Comparison of ENCODE assay signal across 23 cellular contexts in the genomic region with DNA sequence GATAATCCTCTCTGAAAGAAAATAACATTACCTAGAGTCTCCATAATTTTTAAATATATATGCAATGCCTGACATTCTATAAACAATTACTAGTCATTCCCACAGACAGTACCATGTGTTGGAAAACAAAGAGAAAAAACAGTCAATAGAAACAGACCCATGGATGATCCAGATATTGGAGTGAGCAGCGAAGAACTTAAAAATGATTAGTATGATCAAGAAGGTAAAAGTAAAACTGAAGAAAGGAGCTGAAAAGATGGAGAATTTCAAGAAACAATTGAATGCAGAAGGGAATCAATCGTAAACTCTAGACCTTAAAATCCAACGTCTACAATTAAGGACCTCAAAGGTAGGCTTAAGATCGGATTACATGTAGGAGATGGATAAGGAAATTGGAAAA.
DNase-seq lines count a peak whose midpoint lies in the region; ATAC-seq and TF ChIP-seq lines count a peak whose summit lies in the region.
"Had no signal": no experiment of that assay in that cellular context is flagged by ENCODE, and none has a peak within 500 bp of the region (broad histone marks: within the 10 kb centered on the region; RNA-seq: fewer than 3 reads in every experiment).

No MANE protein-coding gene starts in this region.

- CTCF ChIA-PET in HEK293 (lab: Yijun Ruan, JAX) (interaction anchor here (0.6 kb wide), 1 partner anchor 27 kb away, joined by 3 read pairs; no protein-coding TSS in a partner anchor), OCI-LY7 (lab: Charles Lee; ENCODE audit: unreplicated experiment) (no interaction called here)

- peaks cover 25% of the 10 kb centered on the region for H3K36me3 Mint-ChIP-seq in endodermal cell (ENCODE audit: low read depth)
- H3K36me3 Mint-ChIP-seq: CD14-positive monocyte; CD4-positive, alpha-beta memory T cell; CD4-positive, CD25-positive, alpha-beta regulatory T cell had no signal

- peaks cover 3% of the 10 kb centered on the region for H3K27me3 Mint-ChIP-seq in endodermal cell (ENCODE audit: insufficient read depth)

- no peak overlapping the region for H3K4me2 ChIP-seq in OCI-LY7 (ENCODE audit: low read length)
- H3K4me2 ChIP-seq: A549, BLaER1 had no signal

- no peaks in the 10 kb centered on the region for H3K4me1 Mint-ChIP-seq in endodermal cell
- H3K4me1 Mint-ChIP-seq: CD14-positive monocyte; CD4-positive, alpha-beta memory T cell; CD4-positive, CD25-positive, alpha-beta regulatory T cell; CD8-positive, alpha-beta memory T cell had no signal

- no peaks in the 10 kb centered on the region for H3K27me3 ChIP-seq in endodermal cell (ENCODE audit: control insufficient read depth, insufficient read depth, low read length, poor library complexity, severe bottlenecking)
- H3K27me3 ChIP-seq: BE2C, BLaER1 had no signal

- H3K9me2 ChIP-seq in OCI-LY7 (ENCODE audit: insufficient read depth, low read length) = no peaks in the 10 kb centered on the region

- no peaks in the 10 kb centered on the region for H3K79me2 ChIP-seq in OCI-LY7 (ENCODE audit: insufficient read depth, low read depth, low read length)

- H3K4me3 ChIP-seq in HEK293 (ENCODE audit: low read depth, low read length) (no peak overlapping the region), OCI-LY7 (ENCODE audit: low read depth, low read length, poor library complexity, severe bottlenecking) (no peak overlapping the region), endodermal cell (ENCODE audit: low read length) (peak overlapping the region; percentile 9)
- H3K4me3 ChIP-seq: A549, BLaER1, GM12878 had no signal

- DNase-seq in OCI-LY7 (ENCODE audit: low spot score) = peak; percentile 2
- no peak for DNase-seq in endodermal cell
- no peak for DNase-seq in mucosa of gallbladder (ENCODE audit: low spot score)
- DNase-seq: BE2C; C1 segment of cervical spinal cord; CD4-positive, alpha-beta memory T cell; CD4-positive, CD25-positive, alpha-beta regulatory T cell; CD8-positive, alpha-beta memory T cell; COR-L47; DMS 273 treated with DMSO at 0.1 percent for 48 hours; DMS153; DMS53; DMS79; DND-41; EL; GDM1 had no signal

- H3K36me3 ChIP-seq in HEK293 (ENCODE audit: control insufficient read depth in 2 of 2, insufficient read depth in 1 of 2, low read length in 2 of 2) = no peaks in the 10 kb centered on the region
- H3K36me3 ChIP-seq in OCI-LY7 (ENCODE audit: insufficient read depth, low read length) = no peaks in the 10 kb centered on the region
- no peaks in the 10 kb centered on the region for H3K36me3 ChIP-seq in endodermal cell (ENCODE audit: control insufficient read depth, insufficient read depth, low read length)
- H3K36me3 ChIP-seq: BE2C, BLaER1 had no signal

- POLR2A ChIA-PET in HEK293 (lab: Yijun Ruan, JAX) = no interaction called here
- POLR2A ChIA-PET in OCI-LY7 (lab: Charles Lee) = no interaction called here

- intact Hi-C loops in OCI-LY7 (cut with micrococcal nuclease; ENCODE audit: unreplicated experiment) = no loop called here

- no peaks in the 10 kb centered on the region for H3K4me1 ChIP-seq in HEK293 (ENCODE audit: control insufficient read depth, insufficient read depth, low read length)
- H3K4me1 ChIP-seq in OCI-LY7 (ENCODE audit: insufficient read depth, low read length, poor library complexity, severe bottlenecking) = no peaks in the 10 kb centered on the region
- H3K4me1 ChIP-seq in endodermal cell (ENCODE audit: control insufficient read depth, insufficient read depth, low read length) = no peaks in the 10 kb centered on the region
- H3K4me1 ChIP-seq: A549, BE2C, BLaER1 had no signal

- H3K4me3 Mint-ChIP-seq in endodermal cell = no peak overlapping the region
- H3K4me3 Mint-ChIP-seq: CD14-positive monocyte; CD4-positive, CD25-positive, alpha-beta regulatory T cell; CD8-positive, alpha-beta memory T cell had no signal

- BruUV-seq in OCI-LY7 (replicated peaks; lab: Mats Ljungman, UMichigan) = no TSS peak

- peaks cover 47% of the 10 kb centered on the region for H3K9me3 Mint-ChIP-seq in endodermal cell

- H3K9ac ChIP-seq in endodermal cell (ENCODE audit: extremely low read depth, low read length, poor library complexity, severe bottlenecking) = no peak overlapping the region
- H3K9ac ChIP-seq: BLaER1 had no signal

- H3K27ac ChIP-seq in HEK293 (ENCODE audit: extremely low read depth, low read depth, low read length) (no peak overlapping the region), OCI-LY7 (ENCODE audit: low read depth, low read length, poor library complexity, severe bottlenecking) (no peak overlapping the region), endodermal cell (ENCODE audit: low read depth, low read length) (no peak overlapping the region)
- H3K27ac ChIP-seq: 22Rv1, A549, BLaER1 had no signal

- no peaks in the 10 kb centered on the region for H3K9me3 ChIP-seq in HEK293 (ENCODE audit: control insufficient read depth, insufficient read depth, low read depth, low read length)
- no peaks in the 10 kb centered on the region for H3K9me3 ChIP-seq in OCI-LY7 (ENCODE audit: low read length)
- peaks cover 24% of the 10 kb centered on the region for H3K9me3 ChIP-seq in endodermal cell (ENCODE audit: control insufficient read depth, low read length)
- H3K9me3 ChIP-seq: BE2C had no signal

- no peak for TF ChIP-seq CTCF in HEK293 (tag by site-specific recombination; IDR thresholded peaks at IDR 0.05)
- TF ChIP-seq CTCF in OCI-LY7 (conservative IDR thresholded peaks at IDR 0.05; ENCODE audit: low read length) = no peak
- no peak for TF ChIP-seq CTCF in endodermal cell (conservative IDR thresholded peaks at IDR 0.05)

- no peak overlapping the region for H2AFZ ChIP-seq in OCI-LY7 (ENCODE audit: low read length)

- no peak overlapping the region for H3K27ac Mint-ChIP-seq in endodermal cell
- H3K27ac Mint-ChIP-seq: CD14-positive monocyte; CD4-positive, alpha-beta memory T cell; CD4-positive, CD25-positive, alpha-beta regulatory T cell; CD8-positive, alpha-beta memory T cell had no signal

- WGBS in endodermal cell (ENCODE audit: insufficient coverage in 1 of 2, insufficient read length in 1 of 2), 2 experiments = 93 to 98% methylated on average over 4 of the region's 4 CpGs

- H4K20me1 ChIP-seq in OCI-LY7 (ENCODE audit: insufficient read depth, low read length) = no peaks in the 10 kb centered on the region
- H4K20me1 ChIP-seq: BLaER1 had no signal

- ATAC-seq in HG03521 (IDR thresholded peaks at IDR 0.05; ENCODE audit: unreplicated experiment) = no peak
- ATAC-seq: A549, GM12878 had no signal

TF ChIP-seq in HEK293, 187 proteins besides CTCF, POLR2A, EP300 and RAD21:
- no peak for TF ChIP-seq ZNF843 (tag by site-specific recombination; IDR thresholded peaks at IDR 0.05)
- TF ChIP-seq ZBTB17 (tag by site-specific recombination; IDR thresholded peaks at IDR 0.05) = no peak
- no peak for TF ChIP-seq ZNF670 (tag by site-specific recombination; IDR thresholded peaks at IDR 0.05; ENCODE audit: low read depth)
- TF ChIP-seq, protein P1, sequence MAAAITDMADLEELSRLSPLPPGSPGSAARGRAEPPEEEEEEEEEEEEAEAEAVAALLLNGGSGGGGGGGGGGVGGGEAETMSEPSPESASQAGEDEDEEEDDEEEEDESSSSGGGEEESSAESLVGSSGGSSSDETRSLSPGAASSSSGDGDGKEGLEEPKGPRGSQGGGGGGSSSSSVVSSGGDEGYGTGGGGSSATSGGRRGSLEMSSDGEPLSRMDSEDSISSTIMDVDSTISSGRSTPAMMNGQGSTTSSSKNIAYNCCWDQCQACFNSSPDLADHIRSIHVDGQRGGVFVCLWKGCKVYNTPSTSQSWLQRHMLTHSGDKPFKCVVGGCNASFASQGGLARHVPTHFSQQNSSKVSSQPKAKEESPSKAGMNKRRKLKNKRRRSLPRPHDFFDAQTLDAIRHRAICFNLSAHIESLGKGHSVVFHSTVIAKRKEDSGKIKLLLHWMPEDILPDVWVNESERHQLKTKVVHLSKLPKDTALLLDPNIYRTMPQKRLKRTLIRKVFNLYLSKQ (tag by site-specific recombination; IDR thresholded peaks at IDR 0.05; ENCODE audit: borderline replicate concordance) = no peak
- TF ChIP-seq SETDB1 (IDR thresholded peaks at IDR 0.05; ENCODE audit: insufficient read length, low read length) = peak; percentile 88
- TF ChIP-seq ZNF530 (tag by site-specific recombination; IDR thresholded peaks at IDR 0.05; ENCODE audit: low read depth) = no peak
- peak; percentile 40; the same call in 1 of the 2 replicates for TF ChIP-seq TRIM28 (IDR thresholded peaks at IDR 0.05; ENCODE audit: borderline replicate concordance, low read length)
